22 cellular contexts compared by ENCODE assay signal in the genomic region with DNA sequence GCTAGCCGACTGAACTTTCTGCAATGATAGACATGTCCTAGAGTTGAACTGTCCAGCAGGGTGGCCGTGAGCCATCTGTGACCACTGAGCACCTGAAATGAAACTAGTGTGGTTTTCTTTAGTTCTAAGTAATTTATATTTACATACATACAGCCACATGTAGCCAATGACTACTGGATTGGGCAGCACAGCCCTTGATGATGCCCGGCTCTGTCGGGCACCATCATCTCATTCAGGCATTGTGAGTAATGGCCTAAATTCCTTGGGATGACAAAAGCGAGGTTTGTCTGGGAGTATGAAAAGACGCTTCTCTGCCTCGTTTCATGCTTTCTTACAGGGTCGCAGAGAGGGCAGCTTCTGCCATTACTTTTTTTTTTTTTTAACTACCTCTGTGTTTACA.
DNase-seq lines count a peak whose midpoint lies in the region; ATAC-seq and TF ChIP-seq lines count a peak whose summit lies in the region.
"Had no signal": no experiment of that assay in that cellular context is flagged by ENCODE, and none has a peak within 500 bp of the region (broad histone marks: within the 10 kb centered on the region; RNA-seq: fewer than 3 reads in every experiment).

No MANE protein-coding gene starts in this region.

- intact Hi-C loops in MCF 10A (cut with micrococcal nuclease): no loop called here
- intact Hi-C loops in breast epithelium (cut with DNase I; ENCODE audit: low total_unique reads): no loop called here
- intact Hi-C loops in left cardiac atrium (cut with DNase I): no loop called here

- H3K9me3 Mint-ChIP-seq in MCF 10A (ENCODE audit: unreplicated experiment): no peaks in the 10 kb centered on the region
- peaks cover 8% of the 10 kb centered on the region for H3K9me3 Mint-ChIP-seq in mesothelial cell of epicardium
- H3K9me3 Mint-ChIP-seq: central memory CD8-positive, alpha-beta T cell had no signal

- H3K9me3 ChIP-seq in breast epithelium: peaks cover 0 to 7% of the 10 kb centered on the region in 2 donors
- H3K9me3 ChIP-seq: gastroesophageal sphincter, thoracic aorta had no signal

- no peak overlapping the region for H3K4me3 ChIP-seq in breast epithelium
- no peak overlapping the region for H3K4me3 ChIP-seq in astrocyte of the spinal cord (ENCODE audit: low read depth, low read length)
- H3K4me3 ChIP-seq: gastroesophageal sphincter, lung, thoracic aorta had no signal

- DNase-seq in MCF 10A (ENCODE audit: unreplicated experiment) (no peak), breast epithelium (ENCODE audit: low spot score in 2 of 2) (no peak), astrocyte of the spinal cord (ENCODE audit: low read depth, low spot score) (peak; percentile 44), mesothelial cell of epicardium (ENCODE audit: low spot score in 2 of 2, unreplicated experiment in 2 of 2) (no peak), KG1 (lab: John Stamatoyannopoulos, UW) (no peak), left cardiac atrium (no peak), NCI-H345 treated with DMSO at 0.1 percent for 48 hours (lab: John Stamatoyannopoulos, UW; ENCODE audit: unreplicated experiment) (no peak)
- DNase-seq: activated CD4-positive, alpha-beta T cell treated with anti-CD3 and anti-CD28 coated beads for 48 hours; activated naive CD4-positive, alpha-beta T cell treated with anti-CD3 and anti-CD28 coated beads, Interleukin-2, amount 50 U/mL, for 16 hours; DND-41; erythroblast; islet precursor cell; NCI-H1436; NCI-H748 treated with DMSO at 0.1 percent for 48 hours; stimulated activated naive CD4-positive, alpha-beta T cell; T-helper 17 cell had no signal

- no peak for TF ChIP-seq CTCF in MCF 10A (IDR thresholded peaks at IDR 0.05; ENCODE audit: unreplicated experiment)
- TF ChIP-seq CTCF in breast epithelium (IDR thresholded peaks at IDR 0.05): no peak
- TF ChIP-seq CTCF in astrocyte of the spinal cord (IDR thresholded peaks at IDR 0.05; ENCODE audit: low read depth, low read length): no peak
- TF ChIP-seq CTCF in mesothelial cell of epicardium (IDR thresholded peaks at IDR 0.05; ENCODE audit: unreplicated experiment): no peak

- no peaks in the 10 kb centered on the region for H3K27me3 ChIP-seq in breast epithelium
- H3K27me3 ChIP-seq: gastroesophageal sphincter had no signal

- CTCF ChIA-PET in MCF 10A (lab: Yijun Ruan, JAX): interaction anchor here (0.8 kb wide), 1 partner anchor 104 kb away, joined by 3 read pairs; no protein-coding TSS in a partner anchor

- no peak overlapping the region for H3K27ac ChIP-seq in breast epithelium
- H3K27ac ChIP-seq: 22Rv1, gastroesophageal sphincter, thoracic aorta had no signal

- H3K36me3 ChIP-seq in breast epithelium: no peaks in the 10 kb centered on the region
- H3K36me3 ChIP-seq: gastroesophageal sphincter, thoracic aorta had no signal

- in situ Hi-C loops in astrocyte of the spinal cord (cut with HindIII; ENCODE audit: low sequenced_read_pairs): no loop called here

- ATAC-seq in GM19463 (IDR thresholded peaks at IDR 0.05; ENCODE audit: unreplicated experiment) (no peak), left cardiac atrium (no peak)
- ATAC-seq: gastroesophageal sphincter, T-helper 17 cell had no signal

- H3K27ac Mint-ChIP-seq in MCF 10A (ENCODE audit: low read depth, unreplicated experiment): peak overlapping the region; percentile 46
- H3K27ac Mint-ChIP-seq in mesothelial cell of epicardium: peak overlapping the region; percentile 83
- H3K27ac Mint-ChIP-seq: T-helper 17 cell had no signal

- no peaks in the 10 kb centered on the region for H3K4me1 ChIP-seq in breast epithelium
- H3K4me1 ChIP-seq: gastroesophageal sphincter had no signal

- H3K27me3 Mint-ChIP-seq in MCF 10A (ENCODE audit: insufficient read depth, unreplicated experiment): no peaks in the 10 kb centered on the region
- H3K27me3 Mint-ChIP-seq in mesothelial cell of epicardium (ENCODE audit: low read depth): no peaks in the 10 kb centered on the region

- no peak for TF ChIP-seq POLR2A in breast epithelium (IDR thresholded peaks at IDR 0.05)

- H3K36me3 Mint-ChIP-seq in MCF 10A (ENCODE audit: insufficient read depth, unreplicated experiment) (no peaks in the 10 kb centered on the region), mesothelial cell of epicardium (peaks cover 7% of the 10 kb centered on the region)

- POLR2A ChIA-PET in MCF 10A (lab: Yijun Ruan, JAX): interaction anchor here (1.3 kb wide), 1 partner anchor 11 kb away, joined by 3 read pairs; no protein-coding TSS in a partner anchor

- BruUV-seq in MCF 10A (replicated peaks; lab: Mats Ljungman, UMichigan): no TSS peak

- H3K4me1 Mint-ChIP-seq in MCF 10A (ENCODE audit: insufficient read depth, unreplicated experiment): peaks cover 29% of the 10 kb centered on the region
- peaks cover 40% of the 10 kb centered on the region for H3K4me1 Mint-ChIP-seq in mesothelial cell of epicardium
- H3K4me1 Mint-ChIP-seq: central memory CD8-positive, alpha-beta T cell; T-helper 17 cell had no signal

- H3K4me3 Mint-ChIP-seq in MCF 10A (ENCODE audit: unreplicated experiment): no peak overlapping the region
- no peak overlapping the region for H3K4me3 Mint-ChIP-seq in mesothelial cell of epicardium
- H3K4me3 Mint-ChIP-seq: central memory CD8-positive, alpha-beta T cell; T-helper 17 cell had no signal
